Comparison of ENCODE assay signal across 32 cellular contexts in genomic region chr20:2768632-2769015, GRCh38. TPM values are rescaled to one million over a fixed set of nuclear protein-coding genes. Genes with fewer than 3 reads are reported as not detected.
DNase-seq lines count a peak whose midpoint lies in the region; ATAC-seq and TF ChIP-seq lines count a peak whose summit lies in the region.
"Had no signal": no experiment of that assay in that cellular context is flagged by ENCODE, and none has a peak within 500 bp of the region (broad histone marks: within the 10 kb centered on the region; RNA-seq: fewer than 3 reads in every experiment).

No MANE protein-coding gene starts in this region.

- H3K14ac ChIP-seq in neuronal stem cell (ENCODE audit: low read length) = no peak overlapping the region

- CTCF ChIA-PET in MCF 10A (lab: Yijun Ruan, JAX) = interaction anchor here (0.6 kb wide), 1 partner anchor 16 kb away, joined by 4 read pairs; no protein-coding TSS in a partner anchor

- no peaks in the 10 kb centered on the region for H3K79me1 ChIP-seq in neuronal stem cell (ENCODE audit: low read depth, low read length)

- DNase-seq in breast epithelium (ENCODE audit: low spot score in 2 of 2) (no peak), MCF 10A (ENCODE audit: unreplicated experiment) (no peak), dermis blood vessel endothelial cell (peak; percentile 32), neuronal stem cell (ENCODE audit: low spot score) (no peak), upper lobe of right lung (no peak)
- no peak for DNase-seq in effector memory CD4-positive, alpha-beta T cell
- DNase-seq: activated CD4-positive, alpha-beta T cell treated with anti-CD3 and anti-CD28 coated beads, Interleukin-2, amount 50 U/mL, for 1 hour; activated effector memory CD4-positive, alpha-beta T cell treated with Interleukin-2 at 50 U/mL for 16 hours; activated naive CD8-positive, alpha-beta T cell treated with anti-CD3 and anti-CD28 coated beads for 36 hours; activated T-cell treated with anti-CD3 and anti-CD28 coated beads, Interleukin-2, amount 50 U/mL, for 1 hour; CD4-positive, alpha-beta T cell; colonic mucosa; kidney glomerular epithelial cell; NCI-H1436; NCI-H2081; NCI-H2227 treated with DMSO at 0.1 percent for 48 hours; NCI-H69; psoas muscle; SJCRH30; stimulated activated CD4-positive, alpha-beta T cell treated with anti-CD3 and anti-CD28 coated beads, Interleukin-4, amount 100 ng/mL, for 24 hours had no signal

- H4K8ac ChIP-seq in neuronal stem cell (ENCODE audit: low read depth, low read length) = no peak overlapping the region

- no peaks in the 10 kb centered on the region for H3K4me1 ChIP-seq in breast epithelium
- H3K4me1 ChIP-seq in neuronal stem cell (ENCODE audit: control insufficient read depth in 2 of 2, insufficient read depth in 1 of 2, low read depth in 1 of 2, low read length in 2 of 2) = no peaks in the 10 kb centered on the region
- H3K4me1 ChIP-seq in upper lobe of right lung = no peaks in the 10 kb centered on the region
- H3K4me1 ChIP-seq in effector memory CD4-positive, alpha-beta T cell (ENCODE audit: control insufficient read depth, insufficient read depth, low read length, poor library complexity, severe bottlenecking) = no peaks in the 10 kb centered on the region
- H3K4me1 ChIP-seq: colonic mucosa, psoas muscle had no signal

- no peak overlapping the region for H3K27ac Mint-ChIP-seq in MCF 10A (ENCODE audit: low read depth, unreplicated experiment)
- H3K27ac Mint-ChIP-seq: activated naive CD8-positive, alpha-beta T cell treated with anti-CD3 and anti-CD28 coated beads for 36 hours; CD4-positive, alpha-beta T cell; memory B cell; type B pancreatic cell; WTC11 had no signal

- no peak overlapping the region for H2BK120ac ChIP-seq in neuronal stem cell (ENCODE audit: low read depth, low read length)

- no peak overlapping the region for H2BK15ac ChIP-seq in neuronal stem cell (ENCODE audit: low read length)

- H3K27ac ChIP-seq in breast epithelium = peak overlapping the region; percentile 45 to 75
- H3K27ac ChIP-seq in neuronal stem cell (replicated peaks; ENCODE audit: low read length) = no peak overlapping the region
- no peak overlapping the region for H3K27ac ChIP-seq in upper lobe of right lung
- H3K27ac ChIP-seq in effector memory CD4-positive, alpha-beta T cell (ENCODE audit: insufficient read depth, low read length, poor library complexity, severe bottlenecking) = no peak overlapping the region
- H3K27ac ChIP-seq: cardiac muscle cell, colonic mucosa, GM23248, heart left ventricle, psoas muscle, SJCRH30 had no signal

- TF ChIP-seq CTCF in breast epithelium (IDR thresholded peaks at IDR 0.05) (no peak), MCF 10A (IDR thresholded peaks at IDR 0.05; ENCODE audit: unreplicated experiment) (no peak), upper lobe of right lung (IDR thresholded peaks at IDR 0.05) (no peak)

- no peak for TF ChIP-seq POLR2A in breast epithelium (IDR thresholded peaks at IDR 0.05)

- H3K27me3 Mint-ChIP-seq in MCF 10A (ENCODE audit: insufficient read depth, unreplicated experiment) = peaks cover 34% of the 10 kb centered on the region

- BruUV-seq in MCF 10A (replicated peaks; lab: Mats Ljungman, UMichigan) = no TSS peak

- no peak overlapping the region for H4K91ac ChIP-seq in neuronal stem cell (ENCODE audit: low read depth, low read length, poor library complexity)

- H3K27me3 ChIP-seq in breast epithelium (no peaks in the 10 kb centered on the region), neuronal stem cell (ENCODE audit: control insufficient read depth in 3 of 3, insufficient read depth in 3 of 3, low read depth in 1 of 3, low read length in 3 of 3) (peaks cover 0 to 46% (median 0%) of the 10 kb centered on the region in 3 experiments), upper lobe of right lung (peaks cover 9% of the 10 kb centered on the region)
- no peaks in the 10 kb centered on the region for H3K27me3 ChIP-seq in effector memory CD4-positive, alpha-beta T cell (replicated peaks; ENCODE audit: control insufficient read depth, insufficient read depth, low read length, poor library complexity, severe bottlenecking)
- H3K27me3 ChIP-seq: colonic mucosa, SJCRH30 had no signal

- no peak overlapping the region for H2AK5ac ChIP-seq in neuronal stem cell (ENCODE audit: low read depth, low read length)

- H3K36me3 ChIP-seq in breast epithelium = no peaks in the 10 kb centered on the region
- H3K36me3 ChIP-seq in neuronal stem cell (replicated peaks in 1 of 2; ENCODE audit: control insufficient read depth in 2 of 2, insufficient read depth in 2 of 2, low read length in 2 of 2) = no peaks in the 10 kb centered on the region
- H3K36me3 ChIP-seq in upper lobe of right lung = no peaks in the 10 kb centered on the region
- no peaks in the 10 kb centered on the region for H3K36me3 ChIP-seq in effector memory CD4-positive, alpha-beta T cell (ENCODE audit: control insufficient read depth, insufficient read depth, low read length)
- H3K36me3 ChIP-seq: cardiac muscle cell, colonic mucosa, heart left ventricle, SJCRH30 had no signal

- H3K4ac ChIP-seq in neuronal stem cell (ENCODE audit: low read length) = no peak overlapping the region

- no peak overlapping the region for H3K4me3 Mint-ChIP-seq in MCF 10A (ENCODE audit: unreplicated experiment)
- H3K4me3 Mint-ChIP-seq: activated naive CD8-positive, alpha-beta T cell treated with anti-CD3 and anti-CD28 coated beads for 36 hours; CD4-positive, alpha-beta T cell; memory B cell; neural crest cell; type B pancreatic cell; WTC11 had no signal

- H3K9ac ChIP-seq in neuronal stem cell (ENCODE audit: low read depth, low read length, poor library complexity) = no peak overlapping the region
- H3K9ac ChIP-seq: GM23248 had no signal

- H2BK12ac ChIP-seq in neuronal stem cell (ENCODE audit: low read length) = no peak overlapping the region

- peaks cover 15% of the 10 kb centered on the region for H3K4me1 Mint-ChIP-seq in MCF 10A (ENCODE audit: insufficient read depth, unreplicated experiment)
- H3K4me1 Mint-ChIP-seq: memory B cell, neural crest cell, WTC11 had no signal

- H3K4me2 ChIP-seq in neuronal stem cell (ENCODE audit: insufficient read depth, low read length, poor library complexity, severe bottlenecking) = no peak overlapping the region

- H2BK5ac ChIP-seq in neuronal stem cell (ENCODE audit: low read length) = no peak overlapping the region

- intact Hi-C loops in breast epithelium (cut with DNase I; ENCODE audit: low total_unique reads) = no loop called here
- intact Hi-C loops in MCF 10A (cut with micrococcal nuclease) = no loop called here
- intact Hi-C loops in upper lobe of right lung (cut with DNase I) = no loop called here

- H3K23ac ChIP-seq in neuronal stem cell (ENCODE audit: low read depth, low read length, poor library complexity) = no peak overlapping the region

- H3K9me3 ChIP-seq in breast epithelium (no peaks in the 10 kb centered on the region), neuronal stem cell (replicated peaks in 1 of 2; ENCODE audit: control insufficient read depth in 2 of 2, insufficient read depth in 1 of 2, low read depth in 1 of 2, low read length in 2 of 2) (no peaks in the 10 kb centered on the region), upper lobe of right lung (no peaks in the 10 kb centered on the region)
- no peaks in the 10 kb centered on the region for H3K9me3 ChIP-seq in effector memory CD4-positive, alpha-beta T cell (ENCODE audit: control insufficient read depth, low read length)
- H3K9me3 ChIP-seq: colonic mucosa, heart left ventricle, psoas muscle, SJCRH30 had no signal

- POLR2A ChIA-PET in MCF 10A (lab: Yijun Ruan, JAX) = no interaction called here

- ATAC-seq in upper lobe of right lung = peak; percentile 6
- ATAC-seq in HG02678 (IDR thresholded peaks at IDR 0.05; ENCODE audit: unreplicated experiment) = no peak
- no peak for ATAC-seq in GM18517 (IDR thresholded peaks at IDR 0.05; ENCODE audit: unreplicated experiment)
- ATAC-seq: psoas muscle had no signal

- peak overlapping the region in 1 of 3 donors; percentile 28 for H3K4me3 ChIP-seq in breast epithelium
- no peak overlapping the region for H3K4me3 ChIP-seq in neuronal stem cell (ENCODE audit: low read length in 2 of 2)
- H3K4me3 ChIP-seq in upper lobe of right lung = no peak overlapping the region
- no peak overlapping the region for H3K4me3 ChIP-seq in effector memory CD4-positive, alpha-beta T cell (ENCODE audit: insufficient read depth, low read depth, low read length, poor library complexity, severe bottlenecking)
- H3K4me3 ChIP-seq: cardiac muscle cell, colonic mucosa, GM23248, heart left ventricle, psoas muscle, SJCRH30 had no signal

- H3K18ac ChIP-seq in neuronal stem cell (ENCODE audit: low read length) = peak overlapping the region; percentile 28

- H3K36me3 Mint-ChIP-seq in MCF 10A (ENCODE audit: insufficient read depth, unreplicated experiment) = no peaks in the 10 kb centered on the region
- H3K36me3 Mint-ChIP-seq: activated naive CD8-positive, alpha-beta T cell treated with anti-CD3 and anti-CD28 coated beads for 36 hours; memory B cell; type B pancreatic cell; WTC11 had no signal

- no CpG with 5 or more reads among the region's 5 CpGs for WGBS in neuronal stem cell (ENCODE audit: extremely low coverage in 2 of 2, insufficient read length in 2 of 2, insufficient replicate concordance in 1 of 2), 2 donors

- no peaks in the 10 kb centered on the region for H3K9me3 Mint-ChIP-seq in MCF 10A (ENCODE audit: unreplicated experiment)
- H3K9me3 Mint-ChIP-seq: activated naive CD8-positive, alpha-beta T cell treated with anti-CD3 and anti-CD28 coated beads for 36 hours; CD4-positive, alpha-beta T cell; memory B cell; neural crest cell; type B pancreatic cell; WTC11 had no signal

- H2AFZ ChIP-seq in neuronal stem cell (ENCODE audit: low read length) = no peak overlapping the region
- H2AFZ ChIP-seq: GM23248 had no signal

RNA-seq across cellular contexts. Expression of gene CPXM1, which starts 31.8 kb away (rescaled TPM):
- 10 to 100 TPM; 23.1 to 45.4 (median 28.5) TPM for total RNA-seq in breast epithelium
- total RNA-seq in MCF 10A (2022) = not detected in 2 replicates
- 0.34 and 0.37 TPM in 2 replicates for total RNA-seq in dermis blood vessel endothelial cell
- 100 TPM for polyA plus RNA-seq in neuronal stem cell (2013, experiment 1 of 2)
- polyA plus RNA-seq in neuronal stem cell (2013, experiment 2 of 2) = 97.5 TPM
- 1.3 TPM for total RNA-seq in upper lobe of right lung
- total RNA-seq: A172; CD4-positive, alpha-beta T cell; GM23248 had no signal

RNA-seq across cellular contexts. Expression of gene C20orf141, which starts 46.2 kb away (rescaled TPM):
- total RNA-seq in breast epithelium = not detected
- total RNA-seq in MCF 10A (2022) = not detected in 2 replicates
- total RNA-seq in dermis blood vessel endothelial cell = not detected in 2 replicates
- not detected for polyA plus RNA-seq in neuronal stem cell (2013, experiment 1 of 2)
- not detected for polyA plus RNA-seq in neuronal stem cell (2013, experiment 2 of 2)
- total RNA-seq in upper lobe of right lung = not detected
- total RNA-seq: A172; activated naive CD8-positive, alpha-beta T cell treated with anti-CD3 and anti-CD28 coated beads for 36 hours; cardiac muscle cell; CD4-positive, alpha-beta T cell; colonic mucosa; Daoy; esophagus mucosa; GM23248; heart left ventricle; neural crest cell; psoas muscle; SJCRH30; WTC11 had no signal
- polyA plus RNA-seq: cardiac muscle cell, GM23248, heart left ventricle, psoas muscle had no signal

RNA-seq across cellular contexts. Expression of gene TMEM239, which starts 47.5 kb away (rescaled TPM):
- total RNA-seq in breast epithelium (under 1 TPM in 1 of 3 donors, not detected in 2; under 0.01 TPM), MCF 10A (2022) (not detected in 2 replicates), dermis blood vessel endothelial cell (not detected in 2 replicates), upper lobe of right lung (not detected)
- not detected for polyA plus RNA-seq in neuronal stem cell (2013, experiment 1 of 2)
- polyA plus RNA-seq in neuronal stem cell (2013, experiment 2 of 2) = not detected
- total RNA-seq: A172; activated naive CD8-positive, alpha-beta T cell treated with anti-CD3 and anti-CD28 coated beads for 36 hours; cardiac muscle cell; CD4-positive, alpha-beta T cell; colonic mucosa; Daoy; esophagus mucosa; GM23248; heart left ventricle; neural crest cell; psoas muscle; SJCRH30; WTC11 had no signal
- polyA plus RNA-seq: GM23248, heart left ventricle, psoas muscle had no signal

Comparison
In these comparisons a context has a peak if more than half of its experiments do, and no peak if none do; other contexts are left out.
1. RNA of gene CPXM1, which starts 31.8 kb away (total RNA-seq): 23.1 to 45.4 TPM in breast epithelium; 1.3 TPM in upper lobe of right lung (single experiment), 0.34 to 0.37 TPM in dermis blood vessel endothelial cell and not detected in MCF 10A; every median in the first group is over 10 times any median in the second.
2. H3K27ac ChIP-seq: peak in breast epithelium (2 of 2); none in neuronal stem cell (single experiment), upper lobe of right lung (single experiment) and effector memory CD4-positive, alpha-beta T cell (single experiment).